17 cellular contexts compared by ENCODE assay signal in the genomic region with DNA sequence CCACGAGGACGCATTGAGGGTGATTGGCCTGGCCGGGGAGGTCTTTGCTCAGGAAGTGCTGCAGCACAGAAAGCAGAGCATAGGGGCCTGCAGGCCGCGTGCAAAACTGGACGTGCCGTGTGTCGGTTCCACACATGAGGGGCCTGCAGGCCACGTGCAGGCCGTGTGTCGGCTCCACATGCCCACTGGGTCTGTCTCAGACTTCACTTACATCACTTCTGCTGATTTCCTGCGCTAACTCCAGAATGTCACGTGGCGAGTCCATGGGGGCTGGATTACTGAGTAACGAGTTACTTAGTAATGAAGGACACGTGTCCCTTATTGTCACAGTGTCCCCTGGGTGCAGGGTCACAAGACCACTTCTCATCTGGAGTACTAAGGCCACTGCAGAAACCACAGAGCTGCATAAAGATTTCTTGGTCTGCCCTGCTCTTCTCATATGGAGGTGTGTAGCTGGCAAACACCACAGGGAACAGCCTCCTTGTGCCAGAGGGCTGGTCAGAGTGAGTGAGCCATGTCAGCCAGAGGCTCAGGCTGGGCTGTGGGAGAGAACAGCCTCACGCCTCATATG.
DNase-seq lines count a peak whose midpoint lies in the region; ATAC-seq and TF ChIP-seq lines count a peak whose summit lies in the region.
"Had no signal": no experiment of that assay in that cellular context is flagged by ENCODE, and none has a peak within 500 bp of the region (broad histone marks: within the 10 kb centered on the region; RNA-seq: fewer than 3 reads in every experiment).

No MANE protein-coding gene starts in this region.

- no peaks in the 10 kb centered on the region for H3K9me2 ChIP-seq in hepatocyte (replicated peaks; ENCODE audit: insufficient read depth)

- H3K27ac Mint-ChIP-seq in activated T-cell treated with anti-CD3 and anti-CD28 coated beads, Interleukin-2, amount 50 U/mL, for 72 hours = no peak overlapping the region
- H3K27ac Mint-ChIP-seq: activated CD8-positive, alpha-beta memory T cell treated with anti-CD3 and anti-CD28 coated beads, Interleukin-2, amount 10 ng/mL, durations not matched to agents 7 days and 5 days; natural killer cell treated with Interleukin-12 subunit alpha and Interleukin-12 subunit beta and Interleukin-15 and Interleukin-18, amount 100 ng/mL, for 72 hours had no signal

- H3K27me3 Mint-ChIP-seq in activated T-cell treated with anti-CD3 and anti-CD28 coated beads, Interleukin-2, amount 50 U/mL, for 72 hours (ENCODE audit: low read depth) = no peaks in the 10 kb centered on the region
- H3K27me3 Mint-ChIP-seq: activated CD8-positive, alpha-beta memory T cell treated with anti-CD3 and anti-CD28 coated beads, Interleukin-2, amount 10 ng/mL, durations not matched to agents 7 days and 5 days; natural killer cell treated with Interleukin-12 subunit alpha and Interleukin-12 subunit beta and Interleukin-15 and Interleukin-18, amount 100 ng/mL, for 72 hours; stimulated activated memory B cell treated with anti-CD40 and anti-IgM and Interleukin-4, amounts not matched to agents 10 μg/mL and 1 μg/mL and 100 μg/mL, for 72 hours had no signal

- 86% methylated on average over 17 of the region's 17 CpGs for WGBS in HUES64
- 85% methylated on average over 17 of the region's 17 CpGs for WGBS in hepatocyte (ENCODE audit: low lambda C conversion rate, missing lambda C conversion rate)

- ATAC-seq in activated T-cell treated with anti-CD3 and anti-CD28 coated beads, Interleukin-2, amount 50 U/mL, for 72 hours (replicated peaks in 1 of 2) = peak; percentile 20 to 25
- no peak for ATAC-seq in HG03196 (IDR thresholded peaks at IDR 0.05; ENCODE audit: unreplicated experiment)
- ATAC-seq: activated CD8-positive, alpha-beta memory T cell treated with anti-CD3 and anti-CD28 coated beads, Interleukin-2, amount 10 ng/mL, durations not matched to agents 7 days and 5 days; stimulated activated memory B cell treated with anti-CD40 and anti-IgM and Interleukin-4, amounts not matched to agents 10 μg/mL and 1 μg/mL and 100 μg/mL, for 72 hours had no signal

- TF ChIP-seq CTCF in hepatocyte (IDR thresholded peaks at IDR 0.05; ENCODE audit: poor library complexity) = no peak

- H3K9ac ChIP-seq in HUES64 (ENCODE audit: low read depth, low read length) = no peak overlapping the region

- H3K4me1 ChIP-seq in HUES64 (ENCODE audit: insufficient read depth, low read length) (peaks cover 27% of the 10 kb centered on the region), hepatocyte (ENCODE audit: insufficient read depth) (no peaks in the 10 kb centered on the region)

- H3K4me3 ChIP-seq in HUES64 (ENCODE audit: low read length) (no peak overlapping the region), hepatocyte (no peak overlapping the region)
- H3K4me3 ChIP-seq: lung, skin epidermis had no signal

- in situ Hi-C loops in ACHN (cut with HindIII; ENCODE audit: low pct_ligation_motif_present, low pct_unique_long_range_greater_than_20kb, low sequenced_read_pairs) = no loop called here

- H3K4me3 Mint-ChIP-seq in activated T-cell treated with anti-CD3 and anti-CD28 coated beads, Interleukin-2, amount 50 U/mL, for 72 hours = no peak overlapping the region
- H3K4me3 Mint-ChIP-seq: activated CD8-positive, alpha-beta memory T cell treated with anti-CD3 and anti-CD28 coated beads, Interleukin-2, amount 10 ng/mL, durations not matched to agents 7 days and 5 days; natural killer cell treated with Interleukin-12 subunit alpha and Interleukin-12 subunit beta and Interleukin-15 and Interleukin-18, amount 100 ng/mL, for 72 hours; stimulated activated memory B cell treated with anti-CD40 and anti-IgM and Interleukin-4, amounts not matched to agents 10 μg/mL and 1 μg/mL and 100 μg/mL, for 72 hours had no signal

- no peaks in the 10 kb centered on the region for H3K27me3 ChIP-seq in HUES64 (ENCODE audit: insufficient read depth, low read length)
- H3K27me3 ChIP-seq in hepatocyte = no peaks in the 10 kb centered on the region

- H3K36me3 Mint-ChIP-seq in activated T-cell treated with anti-CD3 and anti-CD28 coated beads, Interleukin-2, amount 50 U/mL, for 72 hours (ENCODE audit: insufficient read depth in 2 of 2) = peaks cover 4 to 11% of the 10 kb centered on the region in 2 donors

- peaks cover 22% of the 10 kb centered on the region for H3K79me2 ChIP-seq in hepatocyte

- H3K36me3 ChIP-seq in HUES64 (ENCODE audit: insufficient read depth, low read length) (peaks cover 57% of the 10 kb centered on the region), hepatocyte (replicated peaks; ENCODE audit: insufficient read depth, low read depth) (no peaks in the 10 kb centered on the region)

- H3K9me3 ChIP-seq in HUES64 (ENCODE audit: insufficient read depth, low read depth, low read length) = no peaks in the 10 kb centered on the region
- no peaks in the 10 kb centered on the region for H3K9me3 ChIP-seq in hepatocyte (ENCODE audit: low read depth)

- peaks cover 22% of the 10 kb centered on the region for H3K4me1 Mint-ChIP-seq in activated T-cell treated with anti-CD3 and anti-CD28 coated beads, Interleukin-2, amount 50 U/mL, for 72 hours (ENCODE audit: low read depth)

- no peak overlapping the region for H3K4me2 ChIP-seq in hepatocyte

- no peaks in the 10 kb centered on the region for H4K20me1 ChIP-seq in hepatocyte (ENCODE audit: insufficient read depth, poor library complexity, severe bottlenecking)

- peak overlapping the region; percentile 20; the same call in 1 of the 2 replicates for H3K27ac ChIP-seq in HUES64 (ENCODE audit: low read depth, low read length)
- H3K27ac ChIP-seq in hepatocyte = no peak overlapping the region

- H2AFZ ChIP-seq in hepatocyte = no peak overlapping the region

- no peak for DNase-seq in activated T-cell treated with anti-CD3 and anti-CD28 coated beads, Interleukin-2, amount 50 U/mL, for 72 hours
- no peak for DNase-seq in activated T-cell treated with anti-CD3 and anti-CD28 coated beads, Interleukin-2, amount 50 U/mL, for 1 hour
- DNase-seq in hepatocyte (ENCODE audit: low spot score) (peak; percentile 24), retina (peak; percentile 42), ACHN (no peak), D341Med (ENCODE audit: low spot score) (no peak)
- DNase-seq: activated CD8-positive, alpha-beta memory T cell treated with anti-CD3 and anti-CD28 coated beads, Interleukin-2, amount 10 ng/mL, durations not matched to agents 7 days and 5 days; activated naive CD4-positive, alpha-beta T cell treated with Interleukin-2 at 50 U/mL for 16 hours; KG1; NCI-H1092; NCI-H2171 treated with DMSO at 0.1 percent for 48 hours had no signal

- no peaks in the 10 kb centered on the region for H3K9me3 Mint-ChIP-seq in activated T-cell treated with anti-CD3 and anti-CD28 coated beads, Interleukin-2, amount 50 U/mL, for 72 hours
- H3K9me3 Mint-ChIP-seq: natural killer cell treated with Interleukin-12 subunit alpha and Interleukin-12 subunit beta and Interleukin-15 and Interleukin-18, amount 100 ng/mL, for 72 hours; stimulated activated memory B cell treated with anti-CD40 and anti-IgM and Interleukin-4, amounts not matched to agents 10 μg/mL and 1 μg/mL and 100 μg/mL, for 72 hours had no signal

Comparison
In these comparisons a context has a peak if more than half of its experiments do, and no peak if none do; other contexts are left out.
1. DNase-seq: peak in hepatocyte (single experiment) and retina (single experiment); none in activated T-cell treated with anti-CD3 and anti-CD28 coated beads, Interleukin-2, amount 50 U/mL, for 72 hours (0 of 2), activated T-cell treated with anti-CD3 and anti-CD28 coated beads, Interleukin-2, amount 50 U/mL, for 1 hour (single experiment), ACHN (single experiment) and D341Med (single experiment).